ENCODE assay signal across 8 cellular contexts in the genomic region with DNA sequence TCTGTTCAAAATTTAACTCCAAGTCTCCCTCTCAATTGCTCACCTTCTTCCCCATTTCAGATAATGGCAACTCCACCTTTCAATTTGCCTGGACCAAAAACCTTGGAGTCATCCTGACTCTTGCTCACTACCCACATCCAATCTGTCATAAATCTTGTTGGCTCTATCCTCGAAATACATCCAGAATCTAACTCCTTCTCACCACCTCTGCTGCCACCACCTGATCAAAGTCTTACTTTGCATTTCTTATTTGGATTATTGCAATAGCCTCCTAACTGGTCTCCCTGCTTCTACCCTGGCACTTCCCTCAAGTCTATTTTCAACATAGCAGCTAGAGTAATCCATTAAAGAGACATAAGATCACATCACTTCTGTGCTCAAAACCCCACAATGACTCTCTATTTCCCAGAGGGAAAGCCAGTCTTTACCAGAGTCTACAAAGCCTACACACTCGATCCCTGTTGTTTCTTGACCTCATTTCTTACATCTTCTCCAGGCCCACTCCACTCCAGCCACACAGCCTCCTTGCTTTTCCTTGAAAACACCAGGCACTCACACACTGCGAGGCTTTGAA.
A peak's percentile ranks its signal among the peaks of the same experiment; 100 is the strongest.
DNase-seq lines count a peak whose midpoint lies in the region; ATAC-seq, FAIRE-seq and TF ChIP-seq lines count a peak whose summit lies in the region.

No MANE protein-coding gene starts in this region.

- POLR2A ChIA-PET in Panc1 (lab: Charles Lee), result no interaction called here

- no peaks in the 10 kb centered on the region for H3K36me3 ChIP-seq in Panc1 (ENCODE audit: control insufficient read depth, insufficient read depth, low read length)

- no peaks in the 10 kb centered on the region for H3K9me3 ChIP-seq in Panc1 (ENCODE audit: control insufficient read depth, insufficient read depth, low read depth, low read length)

- in situ Hi-C loops in Panc1 (cut with HindIII; ENCODE audit: low pct_unique_long_range_greater_than_20kb, low sequenced_read_pairs), result no loop called here

- CTCF ChIA-PET in Panc1 (lab: Charles Lee), result no interaction called here

- peak; percentile 62 for TF ChIP-seq CTCF in C4-2B (conservative IDR thresholded peaks at IDR 0.05)
- peak; percentile 59 for TF ChIP-seq CTCF in Panc1 (IDR thresholded peaks at IDR 0.05)

- no peaks in the 10 kb centered on the region for H3K4me1 ChIP-seq in Panc1 (ENCODE audit: control insufficient read depth, insufficient read depth, low read length)

- FAIRE-seq in H54 (lab: Jason Lieb, UNC), result peak; percentile 90

- TF ChIP-seq POLR2A in H54 (IDR thresholded peaks at IDR 0.05; ENCODE audit: low read depth, low read length), result no peak

- ATAC-seq in Panc1 (peak; percentile 65), HG02610 (IDR thresholded peaks at IDR 0.05; ENCODE audit: unreplicated experiment) (no peak), HG02759 (IDR thresholded peaks at IDR 0.05; ENCODE audit: unreplicated experiment) (no peak), HG02938 (IDR thresholded peaks at IDR 0.05; ENCODE audit: unreplicated experiment) (no peak)

- H3K4me3 ChIP-seq in Panc1 (ENCODE audit: low read depth in 2 of 2, low read length in 2 of 2), result no peak overlapping the region

- H3K27me3 ChIP-seq in Panc1 (ENCODE audit: control insufficient read depth, insufficient read depth, low read length), result no peaks in the 10 kb centered on the region

- BruUV-seq in Panc1 (replicated peaks; lab: Mats Ljungman, UMichigan), result no TSS peak

- H3K27ac ChIP-seq in C4-2B, result no peak overlapping the region
- H3K27ac ChIP-seq in Panc1 (ENCODE audit: low read length), result no peak overlapping the region

- intact Hi-C loops in Panc1 (cut with micrococcal nuclease; ENCODE audit: unreplicated experiment), result no loop called here

- peak; percentile 15 for DNase-seq in H54 (ENCODE audit: insufficient read length, low spot score)
- no peak for DNase-seq in Panc1 (ENCODE audit: low read depth, low spot score)
- peak; percentile 18 for DNase-seq in globus pallidus (ENCODE audit: low spot score)
- no peak for DNase-seq in NCI-H187 (lab: John Stamatoyannopoulos, UW)

Comparison
In these comparisons a context has a peak if more than half of its experiments do, and no peak if none do; other contexts are left out.
1. DNase-seq: peak in H54 (single experiment) and globus pallidus (single experiment); none in Panc1 (single experiment) and NCI-H187 (0 of 2).